ENCODE assay signal across 28 cellular contexts in genomic region chr13:20623000-20623399, GRCh38.
"Had no signal": no experiment of that assay in that cellular context is flagged by ENCODE, and none has a peak within 500 bp of the region (broad histone marks: within the 10 kb centered on the region; RNA-seq: fewer than 3 reads in every experiment).

No MANE protein-coding gene starts in this region.

- H3K4me2 ChIP-seq: neural progenitor cell had no signal

- H3K4me1 Mint-ChIP-seq: nephron; neural progenitor cell; stimulated activated effector memory CD8-positive, alpha-beta T cell treated with anti-CD3 and anti-CD28 coated beads, Interleukin-12 subunit alpha, Interleukin-12 subunit beta, amount 100 ng/mL, for 72 hours; stimulated activated naive B cell treated with anti-CD40 and anti-IgM and Interleukin-4, amounts not matched to agents 10 μg/mL and 1 μg/mL and 100 μg/mL, for 72 hours had no signal

- H3K27ac Mint-ChIP-seq: natural killer cell; nephron; neural progenitor cell; progenitor cell of endocrine pancreas; stimulated activated effector memory CD8-positive, alpha-beta T cell treated with anti-CD3 and anti-CD28 coated beads, Interleukin-12 subunit alpha, Interleukin-12 subunit beta, amount 100 ng/mL, for 72 hours; stimulated activated naive B cell treated with anti-CD40 and anti-IgM and Interleukin-4, amounts not matched to agents 10 μg/mL and 1 μg/mL and 100 μg/mL, for 72 hours; stimulated activated naive CD8-positive, alpha-beta T cell treated with anti-CD3 and anti-CD28 coated beads, Interleukin-15, Interleukin-2, amounts not matched to agents 100 ng/mL and 50 ng/mL, for 24 hours had no signal

- H3K27me3 Mint-ChIP-seq: progenitor cell of endocrine pancreas; stimulated activated naive B cell treated with anti-CD40 and anti-IgM and Interleukin-4, amounts not matched to agents 10 μg/mL and 1 μg/mL and 100 μg/mL, for 72 hours; stimulated activated naive CD8-positive, alpha-beta T cell treated with anti-CD3 and anti-CD28 coated beads, Interleukin-15, Interleukin-2, amounts not matched to agents 100 ng/mL and 50 ng/mL, for 24 hours had no signal

- H2AFZ ChIP-seq: neural progenitor cell, parathyroid adenoma had no signal

- H3K9ac ChIP-seq: neural progenitor cell, parathyroid adenoma had no signal

- DNase-seq: natural killer cell; occipital lobe; ovary; posterior cingulate gyrus; psoas muscle; right cardiac atrium; right lobe of liver; stimulated activated CD4-positive, alpha-beta T cell treated with anti-CD3 and anti-CD28 coated beads, Interleukin-15, amount 100 ng/mL, for 24 hours; stimulated activated CD4-positive, alpha-beta T cell treated with anti-CD3 and anti-CD28 coated beads, Interleukin-2, amount 100 ng/mL, for 24 hours; stimulated activated CD4-positive, alpha-beta T cell treated with anti-CD3 and anti-CD28 coated beads, Interleukin-2, amount 100 ng/mL, for 48 hours; stimulated activated CD4-positive, alpha-beta T cell treated with anti-CD3 and anti-CD28 coated beads, Interleukin-4, amount 100 ng/mL, for 24 hours; stimulated activated naive B cell treated with anti-CD40 and anti-IgM and Interleukin-4, amounts not matched to agents 10 μg/mL and 1 μg/mL and 100 μg/mL, for 72 hours; stimulated activated naive CD4-positive, alpha-beta T cell treated with Interleukin-2 at 50 U/mL for 16 hours; stomach; thyroid gland; trophoblast cell; upper lobe of left lung had no signal

- H3K27ac ChIP-seq: neural progenitor cell, ovary, parathyroid adenoma, psoas muscle, right lobe of liver, skin epidermis, stomach, thoracic aorta, thyroid gland, tibial nerve, upper lobe of left lung, vagina had no signal

- H3K9me3 ChIP-seq: ovary, right lobe of liver, thyroid gland, vagina had no signal

- H3K4me1 ChIP-seq: neural progenitor cell, parathyroid adenoma, psoas muscle, right lobe of liver, stomach, thyroid gland, tibial nerve, upper lobe of left lung, vagina had no signal

- H3K79me2 ChIP-seq: parathyroid adenoma had no signal

- ATAC-seq: natural killer cell; psoas muscle; right cardiac atrium; right lobe of liver; stimulated activated effector memory CD8-positive, alpha-beta T cell treated with anti-CD3 and anti-CD28 coated beads, Interleukin-12 subunit alpha, Interleukin-12 subunit beta, amount 100 ng/mL, for 72 hours; stimulated activated naive B cell treated with anti-CD40 and anti-IgM and Interleukin-4, amounts not matched to agents 10 μg/mL and 1 μg/mL and 100 μg/mL, for 72 hours had no signal

- H3K4me3 ChIP-seq: neural progenitor cell, ovary, psoas muscle, right lobe of liver, skin epidermis, stomach, thoracic aorta, thyroid gland, tibial nerve, upper lobe of left lung, vagina had no signal

- H3K4me3 Mint-ChIP-seq: natural killer cell; nephron; neural progenitor cell; stimulated activated effector memory CD8-positive, alpha-beta T cell treated with anti-CD3 and anti-CD28 coated beads, Interleukin-12 subunit alpha, Interleukin-12 subunit beta, amount 100 ng/mL, for 72 hours; stimulated activated naive B cell treated with anti-CD40 and anti-IgM and Interleukin-4, amounts not matched to agents 10 μg/mL and 1 μg/mL and 100 μg/mL, for 72 hours; stimulated activated naive CD8-positive, alpha-beta T cell treated with anti-CD3 and anti-CD28 coated beads, Interleukin-15, Interleukin-2, amounts not matched to agents 100 ng/mL and 50 ng/mL, for 24 hours had no signal

- H3K27me3 ChIP-seq: neural progenitor cell, ovary, right lobe of liver, stomach, thyroid gland, tibial nerve, upper lobe of left lung, vagina had no signal

- FAIRE-seq: urothelium cell line had no signal

- H3K36me3 ChIP-seq: neural progenitor cell, ovary, right lobe of liver had no signal

- H3K9me3 Mint-ChIP-seq: natural killer cell; stimulated activated effector memory CD8-positive, alpha-beta T cell treated with anti-CD3 and anti-CD28 coated beads, Interleukin-12 subunit alpha, Interleukin-12 subunit beta, amount 100 ng/mL, for 72 hours had no signal
